1 cellular context compared by ENCODE assay signal in genomic region chr7:1536768-1537630, GRCh38.
TF ChIP-seq lines count a peak whose summit lies in the region.

No MANE protein-coding gene starts in this region.

TF ChIP-seq in HEK293, 187 proteins besides CTCF, POLR2A, EP300 and RAD21 (continued from another document and continues in another):
- TF ChIP-seq PRDM2 (tag by site-specific recombination; IDR thresholded peaks at IDR 0.05; ENCODE audit: borderline replicate concordance), result no peak
- no peak for TF ChIP-seq REPIN1 (tag by site-specific recombination; IDR thresholded peaks at IDR 0.05; ENCODE audit: low read depth)
- TF ChIP-seq ZNF596 (tag by site-specific recombination; IDR thresholded peaks at IDR 0.05), result no peak
- TF ChIP-seq ZNF157 (tag by site-specific recombination; IDR thresholded peaks at IDR 0.05), result no peak
- no peak for TF ChIP-seq ZNF202 (tag by site-specific recombination; IDR thresholded peaks at IDR 0.05; ENCODE audit: borderline replicate concordance)
- TF ChIP-seq ZNF148 (tag by site-specific recombination; IDR thresholded peaks at IDR 0.05; ENCODE audit: borderline replicate concordance), result no peak
- TF ChIP-seq ZNF174 (tag by site-specific recombination; IDR thresholded peaks at IDR 0.05), result no peak
- no peak for TF ChIP-seq ZNF785 (tag by site-specific recombination; IDR thresholded peaks at IDR 0.05)
- no peak for TF ChIP-seq ZNF558 (tag by site-specific recombination; IDR thresholded peaks at IDR 0.05)
- TF ChIP-seq ZBTB8A (tag by site-specific recombination; IDR thresholded peaks at IDR 0.05), result 0 out of 2 replicates have a peak, but pooled peaks have one; percentile 18
- peak; percentile 97 for TF ChIP-seq ZNF600 (tag by site-specific recombination; IDR thresholded peaks at IDR 0.05)
- TF ChIP-seq KLF10 (tag by site-specific recombination; IDR thresholded peaks at IDR 0.05), result peak; percentile 89
- TF ChIP-seq ZNF133 (tag by site-specific recombination; IDR thresholded peaks at IDR 0.05), result no peak
- no peak for TF ChIP-seq ZNF214 (tag by site-specific recombination; IDR thresholded peaks at IDR 0.05; ENCODE audit: borderline replicate concordance)
- TF ChIP-seq ZNF138 (tag by site-specific recombination; IDR thresholded peaks at IDR 0.05; ENCODE audit: borderline replicate concordance), result no peak
- TF ChIP-seq ZNF692 (tag by site-specific recombination; IDR thresholded peaks at IDR 0.05), result peak; percentile 88
- TF ChIP-seq, protein P1, sequence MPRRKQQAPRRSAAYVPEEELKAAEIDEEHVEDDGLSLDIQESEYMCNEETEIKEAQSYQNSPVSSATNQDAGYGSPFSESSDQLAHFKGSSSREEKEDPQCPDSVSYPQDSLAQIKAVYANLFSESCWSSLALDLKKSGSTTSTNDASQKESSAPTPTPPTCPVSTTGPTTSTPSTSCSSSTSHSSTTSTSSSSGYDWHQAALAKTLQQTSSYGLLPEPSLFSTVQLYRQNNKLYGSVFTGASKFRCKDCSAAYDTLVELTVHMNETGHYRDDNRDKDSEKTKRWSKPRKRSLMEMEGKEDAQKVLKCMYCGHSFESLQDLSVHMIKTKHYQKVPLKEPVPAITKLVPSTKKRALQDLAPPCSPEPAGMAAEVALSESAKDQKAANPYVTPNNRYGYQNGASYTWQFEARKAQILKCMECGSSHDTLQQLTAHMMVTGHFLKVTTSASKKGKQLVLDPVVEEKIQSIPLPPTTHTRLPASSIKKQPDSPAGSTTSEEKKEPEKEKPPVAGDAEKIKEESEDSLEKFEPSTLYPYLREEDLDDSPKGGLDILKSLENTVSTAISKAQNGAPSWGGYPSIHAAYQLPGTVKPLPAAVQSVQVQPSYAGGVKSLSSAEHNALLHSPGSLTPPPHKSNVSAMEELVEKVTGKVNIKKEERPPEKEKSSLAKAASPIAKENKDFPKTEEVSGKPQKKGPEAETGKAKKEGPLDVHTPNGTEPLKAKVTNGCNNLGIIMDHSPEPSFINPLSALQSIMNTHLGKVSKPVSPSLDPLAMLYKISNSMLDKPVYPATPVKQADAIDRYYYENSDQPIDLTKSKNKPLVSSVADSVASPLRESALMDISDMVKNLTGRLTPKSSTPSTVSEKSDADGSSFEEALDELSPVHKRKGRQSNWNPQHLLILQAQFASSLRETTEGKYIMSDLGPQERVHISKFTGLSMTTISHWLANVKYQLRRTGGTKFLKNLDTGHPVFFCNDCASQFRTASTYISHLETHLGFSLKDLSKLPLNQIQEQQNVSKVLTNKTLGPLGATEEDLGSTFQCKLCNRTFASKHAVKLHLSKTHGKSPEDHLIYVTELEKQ (tag by site-specific recombination; IDR thresholded peaks at IDR 0.05; ENCODE audit: borderline replicate concordance), result peak; percentile 57; the same call in 1 of the 2 replicates
- TF ChIP-seq MZF1 (tag by site-specific recombination; IDR thresholded peaks at IDR 0.05; ENCODE audit: borderline replicate concordance), result no peak
- no peak for TF ChIP-seq ZNF521 (tag by site-specific recombination; IDR thresholded peaks at IDR 0.05)
- no peak for TF ChIP-seq ZNF302 (tag by site-specific recombination; IDR thresholded peaks at IDR 0.05; ENCODE audit: low read depth)
- no peak for TF ChIP-seq ZNF768 (tag by site-specific recombination; IDR thresholded peaks at IDR 0.05)
- TF ChIP-seq, protein P2, sequence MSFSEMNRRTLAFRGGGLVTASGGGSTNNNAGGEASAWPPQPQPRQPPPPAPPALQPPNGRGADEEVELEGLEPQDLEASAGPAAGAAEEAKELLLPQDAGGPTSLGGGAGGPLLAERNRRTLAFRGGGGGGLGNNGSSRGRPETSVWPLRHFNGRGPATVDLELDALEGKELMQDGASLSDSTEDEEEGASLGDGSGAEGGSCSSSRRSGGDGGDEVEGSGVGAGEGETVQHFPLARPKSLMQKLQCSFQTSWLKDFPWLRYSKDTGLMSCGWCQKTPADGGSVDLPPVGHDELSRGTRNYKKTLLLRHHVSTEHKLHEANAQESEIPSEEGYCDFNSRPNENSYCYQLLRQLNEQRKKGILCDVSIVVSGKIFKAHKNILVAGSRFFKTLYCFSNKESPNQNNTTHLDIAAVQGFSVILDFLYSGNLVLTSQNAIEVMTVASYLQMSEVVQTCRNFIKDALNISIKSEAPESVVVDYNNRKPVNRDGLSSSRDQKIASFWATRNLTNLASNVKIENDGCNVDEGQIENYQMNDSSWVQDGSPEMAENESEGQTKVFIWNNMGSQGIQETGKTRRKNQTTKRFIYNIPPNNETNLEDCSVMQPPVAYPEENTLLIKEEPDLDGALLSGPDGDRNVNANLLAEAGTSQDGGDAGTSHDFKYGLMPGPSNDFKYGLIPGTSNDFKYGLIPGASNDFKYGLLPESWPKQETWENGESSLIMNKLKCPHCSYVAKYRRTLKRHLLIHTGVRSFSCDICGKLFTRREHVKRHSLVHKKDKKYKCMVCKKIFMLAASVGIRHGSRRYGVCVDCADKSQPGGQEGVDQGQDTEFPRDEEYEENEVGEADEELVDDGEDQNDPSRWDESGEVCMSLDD (tag by site-specific recombination; IDR thresholded peaks at IDR 0.05), result no peak
- no peak for TF ChIP-seq ZNF416 (tag by site-specific recombination; IDR thresholded peaks at IDR 0.05)
- no peak for TF ChIP-seq ZNF645 (tag by site-specific recombination; IDR thresholded peaks at IDR 0.05)
- TF ChIP-seq ZNF184 (tag by site-specific recombination; IDR thresholded peaks at IDR 0.05), result no peak
- TF ChIP-seq ZBTB21 (tag by site-specific recombination; IDR thresholded peaks at IDR 0.05), result peak; percentile 65; the same call in 1 of the 2 replicates
- TF ChIP-seq, protein P3, sequence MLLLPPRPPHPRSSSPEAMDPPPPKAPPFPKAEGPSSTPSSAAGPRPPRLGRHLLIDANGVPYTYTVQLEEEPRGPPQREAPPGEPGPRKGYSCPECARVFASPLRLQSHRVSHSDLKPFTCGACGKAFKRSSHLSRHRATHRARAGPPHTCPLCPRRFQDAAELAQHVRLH (tag by site-specific recombination; IDR thresholded peaks at IDR 0.05), result no peak
- TF ChIP-seq ZNF776 (tag by site-specific recombination; IDR thresholded peaks at IDR 0.05; ENCODE audit: borderline replicate concordance), result no peak
- TF ChIP-seq ZNF639 (tag by site-specific recombination; IDR thresholded peaks at IDR 0.05), result no peak
- no peak for TF ChIP-seq ZNF140 (tag by site-specific recombination; IDR thresholded peaks at IDR 0.05)
- peak; percentile 86 for TF ChIP-seq ZFP69B (tag by site-specific recombination; IDR thresholded peaks at IDR 0.05)
- no peak for TF ChIP-seq AEBP2 (tag by site-specific recombination; IDR thresholded peaks at IDR 0.05; ENCODE audit: borderline replicate concordance)
- no peak for TF ChIP-seq ZNF423 (tag by site-specific recombination; IDR thresholded peaks at IDR 0.05)
- TF ChIP-seq, protein P4, sequence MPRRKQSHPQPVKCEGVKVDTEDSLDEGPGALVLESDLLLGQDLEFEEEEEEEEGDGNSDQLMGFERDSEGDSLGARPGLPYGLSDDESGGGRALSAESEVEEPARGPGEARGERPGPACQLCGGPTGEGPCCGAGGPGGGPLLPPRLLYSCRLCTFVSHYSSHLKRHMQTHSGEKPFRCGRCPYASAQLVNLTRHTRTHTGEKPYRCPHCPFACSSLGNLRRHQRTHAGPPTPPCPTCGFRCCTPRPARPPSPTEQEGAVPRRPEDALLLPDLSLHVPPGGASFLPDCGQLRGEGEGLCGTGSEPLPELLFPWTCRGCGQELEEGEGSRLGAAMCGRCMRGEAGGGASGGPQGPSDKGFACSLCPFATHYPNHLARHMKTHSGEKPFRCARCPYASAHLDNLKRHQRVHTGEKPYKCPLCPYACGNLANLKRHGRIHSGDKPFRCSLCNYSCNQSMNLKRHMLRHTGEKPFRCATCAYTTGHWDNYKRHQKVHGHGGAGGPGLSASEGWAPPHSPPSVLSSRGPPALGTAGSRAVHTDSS (tag by site-specific recombination; IDR thresholded peaks at IDR 0.05), result no peak
- TF ChIP-seq HOXA7 (CRISPR knock-in tag; IDR thresholded peaks at IDR 0.05; ENCODE audit: borderline replicate concordance), result no peak
- TF ChIP-seq ZNF426 (tag by site-specific recombination; IDR thresholded peaks at IDR 0.05), result no peak
